9 cellular contexts compared by ENCODE assay signal in genomic region chr22:21628386-21629261, GRCh38. TPM values are rescaled to one million over a fixed set of nuclear protein-coding genes. Genes with fewer than 3 reads are reported as not detected.
A peak's percentile ranks its signal among the peaks of the same experiment; 100 is the strongest.
DNase-seq lines count a peak whose midpoint lies in the region; ATAC-seq and TF ChIP-seq lines count a peak whose summit lies in the region.
"Had no signal": no experiment of that assay in that cellular context is flagged by ENCODE, and none has a peak within 500 bp of the region (broad histone marks: within the 10 kb centered on the region; RNA-seq: fewer than 3 reads in every experiment).

No MANE protein-coding gene starts in this region.

- H3K4me3 ChIP-seq in iPS-15b (ENCODE audit: low read depth, low read length) = peak overlapping the region; percentile 90
- H3K4me3 ChIP-seq in stomach = peak overlapping the region; percentile 79 to 100 (median 92)

- peaks cover 47% of the 10 kb centered on the region for H3K4me1 Mint-ChIP-seq in activated CD8-positive, alpha-beta memory T cell treated with anti-CD3 and anti-CD28 coated beads, Interleukin-2, amount 10 ng/mL, durations not matched to agents 7 days and 5 days
- H3K4me1 Mint-ChIP-seq in activated CD4-positive, alpha-beta memory T cell treated with anti-CD3 and anti-CD28 coated beads for 36 hours (ENCODE audit: low read depth) = peaks cover 38% of the 10 kb centered on the region

- no peak for DNase-seq in activated CD8-positive, alpha-beta memory T cell treated with anti-CD3 and anti-CD28 coated beads, Interleukin-2, amount 10 ng/mL, durations not matched to agents 7 days and 5 days
- DNase-seq in activated CD8-positive, alpha-beta memory T cell treated with anti-CD3 and anti-CD28 coated beads for 24 hours = no peak
- DNase-seq in activated CD4-positive, alpha-beta memory T cell treated with anti-CD3 and anti-CD28 coated beads for 36 hours = no peak
- DNase-seq in stomach (no peak), DMS53 (lab: John Stamatoyannopoulos, UW) (no peak), SK-N-DZ (ENCODE audit: low spot score) (no peak)

- no peaks in the 10 kb centered on the region for H3K9me3 ChIP-seq in iPS-15b (ENCODE audit: control insufficient read depth, insufficient read depth, low read length)
- H3K9me3 ChIP-seq in stomach = no peaks in the 10 kb centered on the region
- H3K9me3 ChIP-seq: adrenal gland had no signal

- 49 to 68% (median 63%) methylated on average over 45 to 74 of the region's 74 CpGs for WGBS in stomach, 5 donors

- peak overlapping the region; percentile 86 for H3K4me3 Mint-ChIP-seq in activated CD8-positive, alpha-beta memory T cell treated with anti-CD3 and anti-CD28 coated beads, Interleukin-2, amount 10 ng/mL, durations not matched to agents 7 days and 5 days
- peak overlapping the region; percentile 89 for H3K4me3 Mint-ChIP-seq in activated CD4-positive, alpha-beta memory T cell treated with anti-CD3 and anti-CD28 coated beads for 36 hours

- no peak for TF ChIP-seq EP300 in stomach (IDR thresholded peaks at IDR 0.05)

- POLR2A ChIA-PET in activated CD4-positive, alpha-beta memory T cell treated with anti-CD3 and anti-CD28 coated beads for 36 hours (lab: Charles Lee) = interaction anchor here (0.9 to 3.4 kb wide), 6 partner anchors 14 to 60 kb away, joined by 3 to 46 read pairs (median 8); partner anchors contain the start of genes PPIL2 and SDF2L1

- H3K27me3 ChIP-seq in iPS-15b (ENCODE audit: control insufficient read depth, insufficient read depth, low read length) (peaks cover 6% of the 10 kb centered on the region), stomach (no peaks in the 10 kb centered on the region)
- H3K27me3 ChIP-seq: adrenal gland had no signal

- TF ChIP-seq POLR2A in stomach (IDR thresholded peaks at IDR 0.05) = no peak

- H3K36me3 ChIP-seq in iPS-15b (ENCODE audit: control insufficient read depth, insufficient read depth, low read length) (peaks cover 12% of the 10 kb centered on the region), stomach (peaks cover 5 to 26% (median 15%) of the 10 kb centered on the region in 4 donors)
- H3K36me3 ChIP-seq: adrenal gland had no signal

- peak overlapping the region in 4 of 5 donors; percentile 81 to 90 (median 86) for H3K27ac ChIP-seq in stomach

- no peaks in the 10 kb centered on the region for H3K9me3 Mint-ChIP-seq in activated CD8-positive, alpha-beta memory T cell treated with anti-CD3 and anti-CD28 coated beads, Interleukin-2, amount 10 ng/mL, durations not matched to agents 7 days and 5 days (ENCODE audit: low read depth)
- H3K9me3 Mint-ChIP-seq in activated CD4-positive, alpha-beta memory T cell treated with anti-CD3 and anti-CD28 coated beads for 36 hours = no peaks in the 10 kb centered on the region

- no peak overlapping the region for H3K9ac ChIP-seq in iPS-15b (ENCODE audit: low read depth, low read length)

- H3K36me3 Mint-ChIP-seq in activated CD8-positive, alpha-beta memory T cell treated with anti-CD3 and anti-CD28 coated beads, Interleukin-2, amount 10 ng/mL, durations not matched to agents 7 days and 5 days = peaks cover 15% of the 10 kb centered on the region
- H3K36me3 Mint-ChIP-seq in activated CD4-positive, alpha-beta memory T cell treated with anti-CD3 and anti-CD28 coated beads for 36 hours = peaks cover 22% of the 10 kb centered on the region

- intact Hi-C loops in activated CD4-positive, alpha-beta memory T cell treated with anti-CD3 and anti-CD28 coated beads for 36 hours (cut with micrococcal nuclease) = loop anchor here (5.0 kb wide), 1 partner anchor 41 kb away; no protein-coding TSS in a partner anchor
- intact Hi-C loops in stomach (cut with DNase I; ENCODE audit: low total_unique reads) = no loop called here

- H3K4me1 ChIP-seq in iPS-15b (ENCODE audit: control insufficient read depth, insufficient read depth, low read length) = no peaks in the 10 kb centered on the region
- peaks cover 18 to 59% (median 38%) of the 10 kb centered on the region in 4 donors for H3K4me1 ChIP-seq in stomach

- CTCF ChIA-PET in activated CD8-positive, alpha-beta memory T cell treated with anti-CD3 and anti-CD28 coated beads, Interleukin-2, amount 10 ng/mL, durations not matched to agents 7 days and 5 days (lab: Charles Lee) = interaction anchor here (0.6 to 9.7 kb wide), 23 partner anchors 8 to 146 kb away, joined by 3 to 241 read pairs (median 6); partner anchors contain the start of genes PPIL2, SDF2L1 and UBE2L3
- CTCF ChIA-PET in activated CD4-positive, alpha-beta memory T cell treated with anti-CD3 and anti-CD28 coated beads for 36 hours (lab: Charles Lee) = interaction anchor here (0.7 to 6.1 kb wide), 23 partner anchors 7 to 626 kb away, joined by 3 to 151 read pairs (median 5); partner anchors contain the start of genes PPIL2, SDF2L1, THAP7 and YPEL1

- peak overlapping the region; percentile 93 for H3K27ac Mint-ChIP-seq in activated CD8-positive, alpha-beta memory T cell treated with anti-CD3 and anti-CD28 coated beads, Interleukin-2, amount 10 ng/mL, durations not matched to agents 7 days and 5 days
- peak overlapping the region; percentile 92 for H3K27ac Mint-ChIP-seq in activated CD4-positive, alpha-beta memory T cell treated with anti-CD3 and anti-CD28 coated beads for 36 hours

- peak; percentile 10 for ATAC-seq in activated CD8-positive, alpha-beta memory T cell treated with anti-CD3 and anti-CD28 coated beads, Interleukin-2, amount 10 ng/mL, durations not matched to agents 7 days and 5 days
- no peak for ATAC-seq in HG02981 (IDR thresholded peaks at IDR 0.05; ENCODE audit: unreplicated experiment)

- peak in 1 of 7 experiments; percentile 20 for TF ChIP-seq CTCF in stomach (IDR thresholded peaks at IDR 0.05)

- H3K27me3 Mint-ChIP-seq in activated CD8-positive, alpha-beta memory T cell treated with anti-CD3 and anti-CD28 coated beads, Interleukin-2, amount 10 ng/mL, durations not matched to agents 7 days and 5 days = no peaks in the 10 kb centered on the region
- no peaks in the 10 kb centered on the region for H3K27me3 Mint-ChIP-seq in activated CD4-positive, alpha-beta memory T cell treated with anti-CD3 and anti-CD28 coated beads for 36 hours

RNA-seq across cellular contexts. Expression of gene YDJC, which starts 1.2 kb away (rescaled TPM):
- total RNA-seq in activated CD8-positive, alpha-beta memory T cell treated with anti-CD3 and anti-CD28 coated beads, Interleukin-2, amount 10 ng/mL, durations not matched to agents 7 days and 5 days = 10 to 100 TPM; 43.7 to 44.3 TPM
- 10 to 100 TPM; 45.3 to 47.1 TPM for total RNA-seq in activated CD4-positive, alpha-beta memory T cell treated with anti-CD3 and anti-CD28 coated beads for 36 hours
- 10 to 100 TPM in 4 of 5 donors, 1 to 10 TPM in 1; 8.1 to 75.3 (median 41.1) TPM for total RNA-seq in stomach
- 10 to 100 TPM; 23.8 to 42.4 (median 35.1) TPM for polyA plus RNA-seq in stomach
- polyA plus RNA-seq in SK-N-DZ (2014; cell fraction: cytosol; rRNA removed) = 99.0 and 107 TPM in 2 replicates
- polyA plus RNA-seq in SK-N-DZ (2014; cell fraction: nucleus; rRNA removed) = 112 and 140 TPM in 2 replicates

RNA-seq across cellular contexts. Expression of gene CCDC116, which starts 3.9 kb away (rescaled TPM):
- total RNA-seq in activated CD8-positive, alpha-beta memory T cell treated with anti-CD3 and anti-CD28 coated beads, Interleukin-2, amount 10 ng/mL, durations not matched to agents 7 days and 5 days = under 1 TPM; 0.59 to 0.76 TPM
- total RNA-seq in activated CD4-positive, alpha-beta memory T cell treated with anti-CD3 and anti-CD28 coated beads for 36 hours = under 1 TPM; 0.27 to 0.31 TPM
- not detected for total RNA-seq in stomach
- polyA plus RNA-seq in stomach = under 1 TPM in 2 of 3 donors, not detected in 1; 0.25 to 0.48 TPM
- polyA plus RNA-seq in SK-N-DZ (2014; cell fraction: cytosol; rRNA removed) = 0.06 and 0.07 TPM in 2 replicates
- 0.62 and 0.68 TPM in 2 replicates for polyA plus RNA-seq in SK-N-DZ (2014; cell fraction: nucleus; rRNA removed)

RNA-seq across cellular contexts. Expression of gene SDF2L1, which starts 13.5 kb away (rescaled TPM):
- total RNA-seq in activated CD8-positive, alpha-beta memory T cell treated with anti-CD3 and anti-CD28 coated beads, Interleukin-2, amount 10 ng/mL, durations not matched to agents 7 days and 5 days = 10 to 100 TPM; 78.7 to 79.1 TPM
- 10 to 100 TPM; 38.2 to 41.8 TPM for total RNA-seq in activated CD4-positive, alpha-beta memory T cell treated with anti-CD3 and anti-CD28 coated beads for 36 hours
- 100 to 1,000 TPM in 1 of 5 donors, 10 to 100 TPM in 2, 1 to 10 TPM in 1, not detected in 1; 4.0 to 101 (median 24.2) TPM for total RNA-seq in stomach
- 10 to 100 TPM; 36.4 to 42.7 (median 39.0) TPM for polyA plus RNA-seq in stomach
- polyA plus RNA-seq in SK-N-DZ (2014; cell fraction: cytosol; rRNA removed) = 29.1 and 31.6 TPM in 2 replicates
- 17.7 and 30.0 TPM in 2 replicates for polyA plus RNA-seq in SK-N-DZ (2014; cell fraction: nucleus; rRNA removed)

RNA-seq across cellular contexts. Expression of gene PPIL2, which starts 37.2 kb away (rescaled TPM):
- 10 to 100 TPM; 55.7 to 61.2 TPM for total RNA-seq in activated CD8-positive, alpha-beta memory T cell treated with anti-CD3 and anti-CD28 coated beads, Interleukin-2, amount 10 ng/mL, durations not matched to agents 7 days and 5 days
- total RNA-seq in activated CD4-positive, alpha-beta memory T cell treated with anti-CD3 and anti-CD28 coated beads for 36 hours = 10 to 100 TPM; 41.4 to 45.8 TPM
- 10 to 100 TPM; 35.0 to 77.9 (median 51.1) TPM for total RNA-seq in stomach
- polyA plus RNA-seq in stomach = 10 to 100 TPM; 20.6 to 36.0 (median 22.3) TPM
- 23.0 and 29.5 TPM in 2 replicates for polyA plus RNA-seq in SK-N-DZ (2014; cell fraction: cytosol; rRNA removed)
- 89.9 and 117 TPM in 2 replicates for polyA plus RNA-seq in SK-N-DZ (2014; cell fraction: nucleus; rRNA removed)
